In the genomic region with DNA sequence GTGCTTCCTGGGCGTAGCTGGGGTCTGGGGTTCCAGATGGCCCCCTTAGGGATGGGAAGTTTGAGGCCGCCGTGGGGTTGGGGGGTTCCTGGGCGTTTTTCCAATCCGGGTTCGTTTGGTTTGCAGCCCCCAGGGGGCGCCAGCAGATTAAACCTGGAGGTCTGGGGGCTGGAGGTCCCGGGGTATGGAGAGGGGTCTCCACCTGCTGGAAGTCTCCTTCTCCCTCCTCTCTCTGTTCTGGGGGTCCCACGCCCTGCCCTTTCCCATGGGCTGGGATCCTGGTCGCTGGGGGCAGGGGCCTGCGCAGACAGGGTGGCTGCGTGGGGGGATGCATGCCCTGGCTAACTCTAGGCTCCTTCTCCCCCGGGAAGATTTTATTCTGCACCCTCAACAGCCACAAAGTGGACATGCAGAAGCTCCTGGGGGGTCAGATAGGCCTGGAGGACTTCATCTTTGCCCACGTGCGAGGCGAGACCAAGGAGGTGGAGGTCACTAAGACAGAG, we compare ENCODE assay signal across 8 cellular contexts. TPM values are rescaled to one million over a fixed set of nuclear protein-coding genes. Genes with fewer than 3 reads are reported as not detected.
DNase-seq lines count a peak whose midpoint lies in the region; ATAC-seq and TF ChIP-seq lines count a peak whose summit lies in the region.

No MANE protein-coding gene starts in this region.

- H3K27ac ChIP-seq in skeletal muscle tissue (ENCODE audit: low read depth, low read length), result no peak overlapping the region

- ATAC-seq in GM19324 (IDR thresholded peaks at IDR 0.05; ENCODE audit: low FRiP score, unreplicated experiment), result no peak

- peaks cover 3 to 11% (median 6%) of the 10 kb centered on the region in 3 donors for H3K4me1 ChIP-seq in skeletal muscle tissue (ENCODE audit: control insufficient read depth in 3 of 3, insufficient read depth in 3 of 3, low read length in 3 of 3)

- TF ChIP-seq CTCF in epithelial cell of proximal tubule (conservative IDR thresholded peaks at IDR 0.05; ENCODE audit: low read depth, low read length), result peak; percentile 57

- no peaks in the 10 kb centered on the region for H3K36me3 ChIP-seq in skeletal muscle tissue (ENCODE audit: control insufficient read depth in 3 of 3, insufficient read depth in 3 of 3, low read length in 3 of 3)

- peak overlapping the region in 2 of 3 donors; percentile 54 to 56 for H3K9ac ChIP-seq in skeletal muscle tissue (ENCODE audit: low read depth in 1 of 3, low read length in 3 of 3)

- H3K4me3 ChIP-seq in epithelial cell of proximal tubule (ENCODE audit: low read depth, low read length), result no peak overlapping the region
- peak overlapping the region in 2 of 3 donors; percentile 14 to 29 for H3K4me3 ChIP-seq in skeletal muscle tissue (ENCODE audit: low read length in 3 of 3)

- DNase-seq in NCI-H146 (lab: John Stamatoyannopoulos, UW), result peak; percentile 6
- DNase-seq in NCI-H146 treated with DMSO at 0.1 percent for 48 hours (lab: John Stamatoyannopoulos, UW; ENCODE audit: unreplicated experiment), result no peak
- peak; percentile 43 for DNase-seq in T-helper 9 cell
- DNase-seq in epithelial cell of proximal tubule (ENCODE audit: low read depth), result no peak
- DNase-seq in NCI-H1694 (lab: John Stamatoyannopoulos, UW), result no peak
- DNase-seq in occipital lobe (lab: John Stamatoyannopoulos, UW), result no peak

- H3K27me3 ChIP-seq in skeletal muscle tissue (ENCODE audit: control insufficient read depth in 3 of 3, insufficient read depth in 3 of 3, low read length in 3 of 3), result peaks cover 12 to 17% (median 13%) of the 10 kb centered on the region in 3 donors

- no peaks in the 10 kb centered on the region for H3K9me3 ChIP-seq in skeletal muscle tissue (ENCODE audit: control insufficient read depth in 3 of 3, low read length in 3 of 3)

RNA-seq across cellular contexts. Expression of gene GIPC3, which starts 0.9 kb away (rescaled TPM):
- total RNA-seq in epithelial cell of proximal tubule (not detected in 2 replicates), skeletal muscle tissue (not detected), occipital lobe (not detected)

RNA-seq across cellular contexts. Expression of gene HMG20B, which starts 13.4 kb away (rescaled TPM):
- total RNA-seq in epithelial cell of proximal tubule, result 125 and 135 TPM in 2 replicates
- 28.7 TPM for total RNA-seq in skeletal muscle tissue
- total RNA-seq in occipital lobe, result 9.4 TPM

RNA-seq across cellular contexts. Expression of gene TBXA2R, which starts 20.5 kb away (rescaled TPM):
- total RNA-seq in epithelial cell of proximal tubule (0.17 and 0.51 TPM in 2 replicates), skeletal muscle tissue (under 0.01 TPM), occipital lobe (0.78 TPM)

RNA-seq across cellular contexts. Expression of gene MFSD12, which starts 28.8 kb away (rescaled TPM):
- total RNA-seq in epithelial cell of proximal tubule (238 and 260 TPM in 2 replicates), skeletal muscle tissue (18.8 TPM), occipital lobe (32.9 TPM)

RNA-seq across cellular contexts. Expression of gene CACTIN, which starts 40.4 kb away (rescaled TPM):
- total RNA-seq in epithelial cell of proximal tubule (35.0 and 38.9 TPM in 2 replicates), skeletal muscle tissue (12.5 TPM), occipital lobe (19.8 TPM)

Comparison
In these comparisons a context has a peak if more than half of its experiments do, and no peak if none do; other contexts are left out.
1. DNase-seq: peak in NCI-H146 (single experiment) and T-helper 9 cell (single experiment); none in NCI-H146 treated with DMSO at 0.1 percent for 48 hours (single experiment), epithelial cell of proximal tubule (single experiment), NCI-H1694 (single experiment) and occipital lobe (single experiment).